Comparison of ENCODE assay signal across 12 cellular contexts in genomic region chr15:37093480-37094410, GRCh38. TPM values are rescaled to one million over a fixed set of nuclear protein-coding genes. Genes with fewer than 3 reads are reported as not detected.
DNase-seq lines count a peak whose midpoint lies in the region; ATAC-seq and TF ChIP-seq lines count a peak whose summit lies in the region.
"Had no signal": no experiment of that assay in that cellular context is flagged by ENCODE, and none has a peak within 500 bp of the region (broad histone marks: within the 10 kb centered on the region; RNA-seq: fewer than 3 reads in every experiment).

No MANE protein-coding gene starts in this region.

- H3K9me3 Mint-ChIP-seq in effector memory CD8-positive, alpha-beta T cell, result no peaks in the 10 kb centered on the region
- H3K9me3 Mint-ChIP-seq: activated T-cell treated with anti-CD3 and anti-CD28 coated beads, Interleukin-2, amount 50 U/mL, for 4 hours had no signal

- DNase-seq in cardiac muscle cell (ENCODE audit: low read depth in 1 of 2, low spot score in 1 of 2), result peak in 1 of 2 donors; percentile 87
- no peak for DNase-seq in left ventricle myocardium superior
- DNase-seq in dorsolateral prefrontal cortex, result no peak
- peak in 1 of 2 donors; percentile 41 for DNase-seq in uterus
- no peak for DNase-seq in spleen
- no peak for DNase-seq in effector memory CD8-positive, alpha-beta T cell
- no peak for DNase-seq in activated effector memory CD4-positive, alpha-beta T cell treated with anti-CD3 and anti-CD28 coated beads, Interleukin-2, amount 50 U/mL, for 16 hours
- DNase-seq: 8988T; activated T-cell treated with anti-CD3 and anti-CD28 coated beads, Interleukin-2, amount 50 U/mL, for 4 hours; naive thymus-derived CD8-positive, alpha-beta T cell; NCI-H524 had no signal

- peak overlapping the region; percentile 97 for H3K27ac ChIP-seq in cardiac muscle cell
- peak overlapping the region; percentile 52 to 99 (median 95) for H3K27ac ChIP-seq in dorsolateral prefrontal cortex
- H3K27ac ChIP-seq in mesodermal cell (ENCODE audit: low read depth, low read length, severe bottlenecking), result peak overlapping the region; percentile 63
- H3K27ac ChIP-seq in uterus, result peak overlapping the region; percentile 97
- peak overlapping the region in 4 of 8 donors; percentile 39 to 90 (median 73) for H3K27ac ChIP-seq in spleen

- TF ChIP-seq POLR2A in uterus (IDR thresholded peaks at IDR 0.05), result no peak
- TF ChIP-seq POLR2A in spleen (IDR thresholded peaks at IDR 0.05), result no peak

- H3K9me3 ChIP-seq in cardiac muscle cell (ENCODE audit: low read depth), result no peaks in the 10 kb centered on the region
- H3K9me3 ChIP-seq in mesodermal cell (ENCODE audit: control insufficient read depth, low read length), result no peaks in the 10 kb centered on the region
- H3K9me3 ChIP-seq in uterus, result no peaks in the 10 kb centered on the region
- H3K9me3 ChIP-seq in spleen, result no peaks in the 10 kb centered on the region

- H3K4me1 Mint-ChIP-seq in effector memory CD8-positive, alpha-beta T cell (ENCODE audit: low read depth in 2 of 2), result peaks cover 17 to 19% of the 10 kb centered on the region in 2 donors

- no peak overlapping the region for H3K27ac Mint-ChIP-seq in effector memory CD8-positive, alpha-beta T cell

- WGBS in mesodermal cell (ENCODE audit: insufficient coverage in 2 of 2), 2 experiments, result 69 to 72% methylated on average over 9 of the region's 12 CpGs
- WGBS in spleen, 5 donors, result 62 to 81% (median 72%) methylated on average over 12 of the region's 12 CpGs

- peak overlapping the region; percentile 98 for H3K4me3 ChIP-seq in cardiac muscle cell
- peak overlapping the region in 58 of 59 donors; percentile 3 to 87 (median 71) for H3K4me3 ChIP-seq in dorsolateral prefrontal cortex
- H3K4me3 ChIP-seq in mesodermal cell (ENCODE audit: extremely low read depth, insufficient read depth, low read length, poor library complexity, severe bottlenecking), result peak overlapping the region; percentile 7
- peak overlapping the region; percentile 66 to 92 for H3K4me3 ChIP-seq in uterus
- H3K4me3 ChIP-seq in spleen, result peak overlapping the region in 1 of 8 donors; percentile 66

- peaks cover 62 to 70% of the 10 kb centered on the region in 2 donors for H3K27me3 Mint-ChIP-seq in effector memory CD8-positive, alpha-beta T cell

- H3K27me3 ChIP-seq in cardiac muscle cell, result no peaks in the 10 kb centered on the region
- H3K27me3 ChIP-seq in dorsolateral prefrontal cortex, result peaks cover 0 to 37% (median 8%) of the 10 kb centered on the region in 45 donors
- no peaks in the 10 kb centered on the region for H3K27me3 ChIP-seq in uterus
- H3K27me3 ChIP-seq in spleen (replicated peaks in 1 of 7), result peaks cover 0 to 60% (median 12%) of the 10 kb centered on the region in 7 donors

- no peak overlapping the region for H3K4me3 Mint-ChIP-seq in effector memory CD8-positive, alpha-beta T cell
- H3K4me3 Mint-ChIP-seq: activated T-cell treated with anti-CD3 and anti-CD28 coated beads, Interleukin-2, amount 50 U/mL, for 4 hours had no signal

- peaks cover 48% of the 10 kb centered on the region for H3K4me1 ChIP-seq in cardiac muscle cell (ENCODE audit: low read depth)
- peaks cover 31% of the 10 kb centered on the region for H3K4me1 ChIP-seq in mesodermal cell (ENCODE audit: control insufficient read depth, insufficient read depth, low read length, poor library complexity, severe bottlenecking)
- H3K4me1 ChIP-seq in uterus, result peaks cover 0 to 6% of the 10 kb centered on the region in 2 donors
- H3K4me1 ChIP-seq in spleen, result peaks cover 3 to 60% (median 20%) of the 10 kb centered on the region in 6 donors

- intact Hi-C loops in left ventricle myocardium superior (cut with micrococcal nuclease) (no loop called here), dorsolateral prefrontal cortex (cut with DNase I) (no loop called here), uterus (cut with DNase I; ENCODE audit: low total_unique reads) (no loop called here), spleen (cut with DNase I; ENCODE audit: low total_unique reads) (no loop called here)

- ATAC-seq in left ventricle myocardium superior, result no peak
- ATAC-seq in effector memory CD8-positive, alpha-beta T cell (replicated peaks), result no peak
- ATAC-seq: activated T-cell treated with anti-CD3 and anti-CD28 coated beads, Interleukin-2, amount 50 U/mL, for 4 hours; naive thymus-derived CD8-positive, alpha-beta T cell had no signal

- H3K36me3 Mint-ChIP-seq in effector memory CD8-positive, alpha-beta T cell (ENCODE audit: insufficient read depth), result peaks cover 15% of the 10 kb centered on the region

- H3K36me3 ChIP-seq in cardiac muscle cell (peaks cover 84% of the 10 kb centered on the region), mesodermal cell (ENCODE audit: control insufficient read depth, insufficient read depth, low read length) (peaks cover 49% of the 10 kb centered on the region), uterus (no peaks in the 10 kb centered on the region), spleen (no peaks in the 10 kb centered on the region)

- TF ChIP-seq CTCF in cardiac muscle cell (IDR thresholded peaks at IDR 0.05; ENCODE audit: low read depth, low read length) (no peak), dorsolateral prefrontal cortex (IDR thresholded peaks at IDR 0.05 in 54 of 56, conservative IDR thresholded peaks at IDR 0.05 in 2 of 56; ENCODE audit: low read depth in 1 of 56, partially characterized antibody in 56 of 56) (no peak), uterus (IDR thresholded peaks at IDR 0.05) (no peak), spleen (IDR thresholded peaks at IDR 0.05 in 8 of 11, conservative IDR thresholded peaks at IDR 0.05 in 3 of 11) (no peak)

RNA-seq across cellular contexts. Expression of gene MEIS2, which starts 6.6 kb away (rescaled TPM):
- total RNA-seq in cardiac muscle cell, result 326 and 432 TPM in 2 replicates
- 224 and 249 TPM in 2 replicates for polyA plus RNA-seq in cardiac muscle cell
- 44.9 TPM for total RNA-seq in left ventricle myocardium superior
- 10 to 100 TPM; 23.7 to 65.2 (median 44.8) TPM for total RNA-seq in dorsolateral prefrontal cortex
- polyA plus RNA-seq in mesodermal cell (2013, experiment 1 of 2), result 69.6 TPM
- polyA plus RNA-seq in mesodermal cell (2013, experiment 2 of 2), result 70.7 TPM
- 100 to 1,000 TPM in 2 of 4 donors, 10 to 100 TPM in 2; 84.0 to 184 (median 112) TPM for total RNA-seq in uterus
- 10 to 100 TPM; 18.2 to 57.2 (median 27.7) TPM for total RNA-seq in spleen
- 1 to 10 TPM; 2.6 to 7.8 (median 3.6) TPM for polyA plus RNA-seq in spleen
- total RNA-seq: naive thymus-derived CD8-positive, alpha-beta T cell had no signal
- polyA plus RNA-seq: naive thymus-derived CD8-positive, alpha-beta T cell had no signal
